In genomic region chr15:66502491-66502890, GRCh38 we compare ENCODE assay signal across 8 cellular contexts. TPM values are rescaled to one million over a fixed set of nuclear protein-coding genes. Genes with fewer than 3 reads are reported as not detected.
A peak's percentile ranks its signal among the peaks of the same experiment; 100 is the strongest.
DNase-seq lines count a peak whose midpoint lies in the region; ATAC-seq and TF ChIP-seq lines count a peak whose summit lies in the region.

No MANE protein-coding gene starts in this region.

- H3K27ac Mint-ChIP-seq in activated T-cell treated with anti-CD3 and anti-CD28 coated beads, Interleukin-2, amount 50 U/mL, for 24 hours = peak overlapping the region; percentile 99
- peak overlapping the region; percentile 76 for H3K27ac Mint-ChIP-seq in stimulated activated naive B cell treated with anti-CD40 and anti-IgM and Interleukin-4, amounts not matched to agents 10 μg/mL and 1 μg/mL and 100 μg/mL, for 72 hours

- no peaks in the 10 kb centered on the region for H3K9me3 ChIP-seq in Peyer's patch

- H3K27me3 ChIP-seq in Peyer's patch = no peaks in the 10 kb centered on the region

- ATAC-seq in stimulated activated naive B cell treated with anti-CD40 and anti-IgM and Interleukin-4, amounts not matched to agents 10 μg/mL and 1 μg/mL and 100 μg/mL, for 72 hours (replicated peaks) = no peak
- ATAC-seq in left lobe of liver = no peak

- peak overlapping the region; percentile 85; the same call in 1 of the 2 replicates for H3K4me3 ChIP-seq in WI38 (ENCODE audit: low read depth, low read length)
- H3K4me3 ChIP-seq in fibroblast of the aortic adventitia (ENCODE audit: low read depth, low read length) = peak overlapping the region; percentile 99
- H3K4me3 ChIP-seq in Peyer's patch = peak overlapping the region in 1 of 4 donors; percentile 69

- no peak for TF ChIP-seq CTCF in WI38 (IDR thresholded peaks at IDR 0.05; ENCODE audit: low read depth, low read length)
- no peak for TF ChIP-seq CTCF in fibroblast of the aortic adventitia (IDR thresholded peaks at IDR 0.05; ENCODE audit: insufficient read depth, low read length)
- TF ChIP-seq CTCF in Peyer's patch (IDR thresholded peaks at IDR 0.05) = no peak

- no peak for TF ChIP-seq POLR2A in Peyer's patch (IDR thresholded peaks at IDR 0.05)

- H3K27me3 Mint-ChIP-seq in activated T-cell treated with anti-CD3 and anti-CD28 coated beads, Interleukin-2, amount 50 U/mL, for 24 hours = no peaks in the 10 kb centered on the region
- no peaks in the 10 kb centered on the region for H3K27me3 Mint-ChIP-seq in stimulated activated naive B cell treated with anti-CD40 and anti-IgM and Interleukin-4, amounts not matched to agents 10 μg/mL and 1 μg/mL and 100 μg/mL, for 72 hours

- no peak overlapping the region for H3K27ac ChIP-seq in Peyer's patch

- H3K36me3 ChIP-seq in Peyer's patch = peaks cover 0 to 50% (median 0%) of the 10 kb centered on the region in 3 donors

- no peaks in the 10 kb centered on the region for H3K9me3 Mint-ChIP-seq in activated T-cell treated with anti-CD3 and anti-CD28 coated beads, Interleukin-2, amount 50 U/mL, for 24 hours
- H3K9me3 Mint-ChIP-seq in stimulated activated naive B cell treated with anti-CD40 and anti-IgM and Interleukin-4, amounts not matched to agents 10 μg/mL and 1 μg/mL and 100 μg/mL, for 72 hours = no peaks in the 10 kb centered on the region

- peak overlapping the region; percentile 92 for H3K4me3 Mint-ChIP-seq in activated T-cell treated with anti-CD3 and anti-CD28 coated beads, Interleukin-2, amount 50 U/mL, for 24 hours
- H3K4me3 Mint-ChIP-seq in stimulated activated naive B cell treated with anti-CD40 and anti-IgM and Interleukin-4, amounts not matched to agents 10 μg/mL and 1 μg/mL and 100 μg/mL, for 72 hours = peak overlapping the region; percentile 86 to 100

- H3K4me1 ChIP-seq in Peyer's patch = peaks cover 0 to 40% (median 11%) of the 10 kb centered on the region in 4 donors

- H3K4me1 Mint-ChIP-seq in activated T-cell treated with anti-CD3 and anti-CD28 coated beads, Interleukin-2, amount 50 U/mL, for 24 hours (ENCODE audit: low read depth) = peaks cover 63% of the 10 kb centered on the region
- H3K4me1 Mint-ChIP-seq in stimulated activated naive B cell treated with anti-CD40 and anti-IgM and Interleukin-4, amounts not matched to agents 10 μg/mL and 1 μg/mL and 100 μg/mL, for 72 hours = peaks cover 25 to 60% of the 10 kb centered on the region in 2 donors

- peaks cover 92% of the 10 kb centered on the region for H3K36me3 Mint-ChIP-seq in activated T-cell treated with anti-CD3 and anti-CD28 coated beads, Interleukin-2, amount 50 U/mL, for 24 hours (ENCODE audit: low read depth)
- peaks cover 38 to 58% of the 10 kb centered on the region in 2 donors for H3K36me3 Mint-ChIP-seq in stimulated activated naive B cell treated with anti-CD40 and anti-IgM and Interleukin-4, amounts not matched to agents 10 μg/mL and 1 μg/mL and 100 μg/mL, for 72 hours

- no peak for DNase-seq in activated T-cell treated with anti-CD3 and anti-CD28 coated beads, Interleukin-2, amount 50 U/mL, for 24 hours
- no peak for DNase-seq in activated T-cell treated with anti-CD3 and anti-CD28 coated beads, Interleukin-2, amount 50 U/mL, for 1 hour
- DNase-seq in fibroblast of the aortic adventitia (ENCODE audit: low read depth) = no peak
- DNase-seq in stimulated activated naive B cell treated with anti-CD40 and anti-IgM and Interleukin-4, amounts not matched to agents 10 μg/mL and 1 μg/mL and 100 μg/mL, for 72 hours = no peak
- DNase-seq in left lobe of liver (ENCODE audit: low spot score) = no peak
- no peak for DNase-seq in Peyer's patch
- no peak for DNase-seq in AG20443 (ENCODE audit: low spot score)

RNA-seq across cellular contexts. Expression of gene RPL4, which starts 2.2 kb away (rescaled TPM):
- total RNA-seq in fibroblast of the aortic adventitia (ENCODE audit: low replicate concordance) = 3,473 and 4,222 TPM in 2 replicates
- 753 TPM for total RNA-seq in left lobe of liver
- 1,000 to 10,000 TPM in 2 of 4 donors, 100 to 1,000 TPM in 2; 638 to 1,911 (median 945) TPM for total RNA-seq in Peyer's patch

RNA-seq across cellular contexts. Expression of gene ZWILCH, which starts 2.6 kb away (rescaled TPM):
- 7.8 and 36.5 TPM in 2 replicates for total RNA-seq in fibroblast of the aortic adventitia (ENCODE audit: low replicate concordance)
- total RNA-seq in left lobe of liver = 3.3 TPM
- 10 to 100 TPM in 1 of 4 donors, 1 to 10 TPM in 3; 3.6 to 11.2 (median 6.7) TPM for total RNA-seq in Peyer's patch

RNA-seq across cellular contexts. Expression of gene SNAPC5, which starts 4.9 kb away (rescaled TPM):
- total RNA-seq in fibroblast of the aortic adventitia (ENCODE audit: low replicate concordance) (7.8 and 23.8 TPM in 2 replicates), left lobe of liver (16.3 TPM), Peyer's patch (10 to 100 TPM; 12.2 to 26.4 (median 20.4) TPM)
